2 cellular contexts compared by ENCODE assay signal in genomic region chr13:22312405-22312803, GRCh38.
TF ChIP-seq lines count a peak whose summit lies in the region.

No MANE protein-coding gene starts in this region.

TF ChIP-seq in HEK293, 187 proteins besides CTCF, POLR2A, EP300 and RAD21 (continued from another document):
- peak; percentile 84 for TF ChIP-seq PRDM1 (tag by site-specific recombination; IDR thresholded peaks at IDR 0.05)
TF ChIP-seq in HEK293: peak in this region for 2.

TF ChIP-seq in K562, 482 proteins besides CTCF, POLR2A, EP300 and RAD21:
- TF ChIP-seq, protein P1, sequence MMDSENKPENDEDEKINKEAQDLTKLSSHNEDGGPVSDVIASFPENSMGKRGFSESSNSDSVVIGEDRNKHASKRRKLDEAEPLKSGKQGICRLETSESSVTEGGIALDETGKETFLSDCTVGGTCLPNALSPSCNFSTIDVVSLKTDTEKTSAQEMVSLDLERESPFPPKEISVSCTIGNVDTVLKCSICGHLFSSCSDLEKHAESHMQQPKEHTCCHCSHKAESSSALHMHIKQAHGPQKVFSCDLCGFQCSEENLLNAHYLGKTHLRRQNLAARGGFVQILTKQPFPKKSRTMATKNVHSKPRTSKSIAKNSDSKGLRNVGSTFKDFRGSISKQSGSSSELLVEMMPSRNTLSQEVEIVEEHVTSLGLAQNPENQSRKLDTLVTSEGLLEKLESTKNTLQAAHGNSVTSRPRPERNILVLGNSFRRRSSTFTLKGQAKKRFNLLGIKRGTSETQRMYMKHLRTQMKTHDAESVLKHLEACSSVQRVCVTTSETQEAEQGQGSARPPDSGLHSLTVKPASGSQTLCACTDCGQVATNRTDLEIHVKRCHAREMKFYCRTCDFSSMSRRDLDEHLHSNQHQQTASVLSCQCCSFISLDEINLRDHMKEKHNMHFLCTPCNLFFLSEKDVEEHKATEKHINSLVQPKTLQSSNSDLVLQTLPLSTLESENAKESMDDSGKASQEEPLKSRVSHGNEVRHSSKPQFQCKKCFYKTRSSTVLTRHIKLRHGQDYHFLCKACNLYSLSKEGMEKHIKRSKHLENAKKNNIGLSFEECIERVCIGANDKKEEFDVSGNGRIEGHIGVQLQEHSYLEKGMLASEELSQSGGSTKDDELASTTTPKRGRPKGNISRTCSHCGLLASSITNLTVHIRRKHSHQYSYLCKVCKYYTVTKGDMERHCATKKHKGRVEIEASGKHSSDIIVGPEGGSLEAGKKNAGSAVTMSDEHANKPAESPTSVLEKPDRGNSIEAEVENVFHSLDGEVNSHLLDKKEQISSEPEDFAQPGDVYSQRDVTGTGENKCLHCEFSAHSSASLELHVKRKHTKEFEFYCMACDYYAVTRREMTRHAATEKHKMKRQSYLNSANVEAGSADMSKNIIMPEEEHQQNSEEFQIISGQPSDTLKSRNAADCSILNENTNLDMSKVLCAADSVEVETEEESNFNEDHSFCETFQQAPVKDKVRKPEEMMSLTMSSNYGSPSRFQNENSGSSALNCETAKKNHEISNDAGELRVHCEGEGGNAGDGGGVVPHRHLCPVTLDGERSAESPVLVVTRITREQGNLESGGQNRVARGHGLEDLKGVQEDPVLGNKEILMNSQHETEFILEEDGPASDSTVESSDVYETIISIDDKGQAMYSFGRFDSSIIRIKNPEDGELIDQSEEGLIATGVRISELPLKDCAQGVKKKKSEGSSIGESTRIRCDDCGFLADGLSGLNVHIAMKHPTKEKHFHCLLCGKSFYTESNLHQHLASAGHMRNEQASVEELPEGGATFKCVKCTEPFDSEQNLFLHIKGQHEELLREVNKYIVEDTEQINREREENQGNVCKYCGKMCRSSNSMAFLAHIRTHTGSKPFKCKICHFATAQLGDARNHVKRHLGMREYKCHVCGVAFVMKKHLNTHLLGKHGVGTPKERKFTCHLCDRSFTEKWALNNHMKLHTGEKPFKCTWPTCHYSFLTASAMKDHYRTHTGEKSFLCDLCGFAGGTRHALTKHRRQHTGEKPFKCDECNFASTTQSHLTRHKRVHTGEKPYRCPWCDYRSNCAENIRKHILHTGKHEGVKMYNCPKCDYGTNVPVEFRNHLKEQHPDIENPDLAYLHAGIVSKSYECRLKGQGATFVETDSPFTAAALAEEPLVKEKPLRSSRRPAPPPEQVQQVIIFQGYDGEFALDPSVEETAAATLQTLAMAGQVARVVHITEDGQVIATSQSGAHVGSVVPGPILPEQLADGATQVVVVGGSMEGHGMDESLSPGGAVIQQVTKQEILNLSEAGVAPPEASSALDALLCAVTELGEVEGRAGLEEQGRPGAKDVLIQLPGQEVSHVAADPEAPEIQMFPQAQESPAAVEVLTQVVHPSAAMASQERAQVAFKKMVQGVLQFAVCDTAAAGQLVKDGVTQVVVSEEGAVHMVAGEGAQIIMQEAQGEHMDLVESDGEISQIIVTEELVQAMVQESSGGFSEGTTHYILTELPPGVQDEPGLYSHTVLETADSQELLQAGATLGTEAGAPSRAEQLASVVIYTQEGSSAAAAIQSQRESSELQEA (IDR thresholded peaks at IDR 0.05; ENCODE audit: low read depth), result no peak
- TF ChIP-seq ZNF512 (tag; IDR thresholded peaks at IDR 0.05), result peak; percentile 62; the same call in 1 of the 2 replicates
